Comparison of ENCODE assay signal across 1 cellular context in genomic region chr6:42166444-42167141, GRCh38.
TF ChIP-seq lines count a peak whose summit lies in the region.

No MANE protein-coding gene starts in this region.

TF ChIP-seq in HepG2, 621 proteins besides CTCF, POLR2A, EP300 and RAD21 (continued from another document and continues in another):
- TF ChIP-seq ZBTB37 (CRISPR knock-in tag; IDR thresholded peaks at IDR 0.05) (no peak), NCOA2 (CRISPR knock-in tag; IDR thresholded peaks at IDR 0.05) (peak; percentile 32; the same call in 1 of the 2 replicates), DNMT3B (CRISPR knock-in tag; conservative IDR thresholded peaks at IDR 0.05) (0 out of 2 replicates have a peak, but pooled peaks have one; percentile 25), ZNF782 (CRISPR knock-in tag; IDR thresholded peaks at IDR 0.05; ENCODE audit: borderline replicate concordance) (no peak), KDM3A (CRISPR knock-in tag; IDR thresholded peaks at IDR 0.05; ENCODE audit: low read depth) (peak; percentile 72; the same call in 1 of the 2 replicates), KIAA2018 (CRISPR knock-in tag; IDR thresholded peaks at IDR 0.05; ENCODE audit: borderline replicate concordance) (no peak), CBFB (CRISPR knock-in tag; IDR thresholded peaks at IDR 0.05) (no peak), ZNF549 (CRISPR knock-in tag; IDR thresholded peaks at IDR 0.05) (no peak), SOX5 (CRISPR knock-in tag; IDR thresholded peaks at IDR 0.05; ENCODE audit: borderline replicate concordance) (no peak), SMAD1 (CRISPR knock-in tag; IDR thresholded peaks at IDR 0.05; ENCODE audit: borderline replicate concordance, low read depth) (no peak; the same call in 1 of the 2 replicates), SIX1 (CRISPR knock-in tag; IDR thresholded peaks at IDR 0.05; ENCODE audit: borderline replicate concordance) (no peak), ZNF138 (CRISPR knock-in tag; IDR thresholded peaks at IDR 0.05; ENCODE audit: low read depth) (no peak), NFE2L2 (IDR thresholded peaks at IDR 0.05; ENCODE audit: low read length) (no peak), ZNF17 (CRISPR knock-in tag; IDR thresholded peaks at IDR 0.05) (no peak), TRAFD1 (CRISPR knock-in tag; IDR thresholded peaks at IDR 0.05; ENCODE audit: borderline replicate concordance) (no peak), NPAS2 (CRISPR knock-in tag; IDR thresholded peaks at IDR 0.05; ENCODE audit: borderline replicate concordance) (no peak), ZNF263 (CRISPR knock-in tag; IDR thresholded peaks at IDR 0.05) (peak; percentile 86), NR2F6 (IDR thresholded peaks at IDR 0.05) (no peak), NR2F6 (CRISPR knock-in tag; IDR thresholded peaks at IDR 0.05) (peak; percentile 10; the same call in 1 of the 2 replicates), GRHL1 (CRISPR knock-in tag; conservative IDR thresholded peaks at IDR 0.05) (no peak), CHCHD3 (CRISPR knock-in tag; IDR thresholded peaks at IDR 0.05) (no peak), ZSCAN9 (CRISPR knock-in tag; IDR thresholded peaks at IDR 0.05; ENCODE audit: borderline replicate concordance) (no peak), E2F2 (CRISPR knock-in tag; IDR thresholded peaks at IDR 0.05; ENCODE audit: borderline replicate concordance) (no peak), ZNF816 (CRISPR knock-in tag; IDR thresholded peaks at IDR 0.05; ENCODE audit: borderline replicate concordance) (no peak), HNRNPL (IDR thresholded peaks at IDR 0.05; ENCODE audit: low read depth, low read length) (no peak), ZFP90 (CRISPR knock-in tag; IDR thresholded peaks at IDR 0.05; ENCODE audit: borderline replicate concordance) (no peak), SIN3B (IDR thresholded peaks at IDR 0.05; ENCODE audit: low read length) (peak; percentile 58; the same call in 1 of the 2 replicates), HMGXB4 (CRISPR knock-in tag; IDR thresholded peaks at IDR 0.05; ENCODE audit: borderline replicate concordance in 1 of 2, low read depth in 1 of 2) (peak; percentile 47 to 83; a peak in 1 of 4 replicates), TIGD3 (CRISPR knock-in tag; IDR thresholded peaks at IDR 0.05; ENCODE audit: borderline replicate concordance) (no peak), ZNF264 (CRISPR knock-in tag; IDR thresholded peaks at IDR 0.05) (no peak), PBX3 (CRISPR knock-in tag; IDR thresholded peaks at IDR 0.05; ENCODE audit: borderline replicate concordance) (no peak), ELF3 (CRISPR knock-in tag; IDR thresholded peaks at IDR 0.05) (peak; percentile 79), HOXA9 (CRISPR knock-in tag; IDR thresholded peaks at IDR 0.05; ENCODE audit: borderline replicate concordance) (no peak), MXD1 (CRISPR knock-in tag; IDR thresholded peaks at IDR 0.05) (peak; percentile 50; the same call in 1 of the 2 replicates), GTF2F1 (IDR thresholded peaks at IDR 0.05; ENCODE audit: low read length) (no peak), ASH2L (IDR thresholded peaks at IDR 0.05; ENCODE audit: insufficient read length, low read depth, low read length) (no peak), KLF13 (CRISPR knock-in tag; IDR thresholded peaks at IDR 0.05) (no peak), HOXA5 (CRISPR knock-in tag; IDR thresholded peaks at IDR 0.05) (peak; percentile 74; the same call in 1 of the 2 replicates), PRMT3 (CRISPR knock-in tag; IDR thresholded peaks at IDR 0.05; ENCODE audit: borderline replicate concordance, low read depth) (no peak), ZNF253 (CRISPR knock-in tag; IDR thresholded peaks at IDR 0.05; ENCODE audit: borderline replicate concordance) (no peak), ZBTB42 (CRISPR knock-in tag; IDR thresholded peaks at IDR 0.05) (no peak), ZNF614 (CRISPR knock-in tag; IDR thresholded peaks at IDR 0.05; ENCODE audit: borderline replicate concordance) (0 out of 2 replicates have a peak, but pooled peaks have one; percentile 29), ZNF274 (CRISPR knock-in tag; IDR thresholded peaks at IDR 0.05) (no peak), ZNF570 (CRISPR knock-in tag; IDR thresholded peaks at IDR 0.05; ENCODE audit: borderline replicate concordance) (no peak), CBX1 (IDR thresholded peaks at IDR 0.05; ENCODE audit: low read depth) (no peak), ZNF235 (CRISPR knock-in tag; IDR thresholded peaks at IDR 0.05; ENCODE audit: borderline replicate concordance) (peak; percentile 74; the same call in 1 of the 2 replicates)
